15 cellular contexts compared by ENCODE assay signal in genomic region chr2:180943275-180943674, GRCh38. TPM values are rescaled to one million over a fixed set of nuclear protein-coding genes. Genes with fewer than 3 reads are reported as not detected.
DNase-seq lines count a peak whose midpoint lies in the region; ATAC-seq and TF ChIP-seq lines count a peak whose summit lies in the region.
"Had no signal": no experiment of that assay in that cellular context is flagged by ENCODE, and none has a peak within 500 bp of the region (broad histone marks: within the 10 kb centered on the region; RNA-seq: fewer than 3 reads in every experiment).

No MANE protein-coding gene starts in this region.

- H3K4me3 ChIP-seq in neuronal stem cell (ENCODE audit: low read length in 2 of 2) (no peak overlapping the region), spleen (no peak overlapping the region), body of pancreas (no peak overlapping the region)
- H3K4me3 ChIP-seq: BLaER1, GM12878 had no signal

- H3K18ac ChIP-seq in neuronal stem cell (ENCODE audit: low read length) = no peak overlapping the region

- H3K14ac ChIP-seq in neuronal stem cell (ENCODE audit: low read length) = no peak overlapping the region

- H3K36me3 ChIP-seq in neuronal stem cell (replicated peaks in 1 of 2; ENCODE audit: control insufficient read depth in 2 of 2, insufficient read depth in 2 of 2, low read length in 2 of 2) = no peaks in the 10 kb centered on the region
- H3K36me3 ChIP-seq in spleen = no peaks in the 10 kb centered on the region
- no peaks in the 10 kb centered on the region for H3K36me3 ChIP-seq in body of pancreas (replicated peaks in 1 of 2; ENCODE audit: insufficient read depth in 1 of 2, low read depth in 2 of 2)
- H3K36me3 ChIP-seq: BLaER1 had no signal

- peak overlapping the region; percentile 51 for H2AFZ ChIP-seq in neuronal stem cell (ENCODE audit: low read length)

- H2BK5ac ChIP-seq in neuronal stem cell (ENCODE audit: low read length) = no peak overlapping the region

- DNase-seq in NCI-H82 (lab: John Stamatoyannopoulos, UW) = peak; percentile 15
- DNase-seq in NCI-H82 treated with DMSO at 0.1 percent for 48 hours (lab: John Stamatoyannopoulos, UW; ENCODE audit: unreplicated experiment) = no peak
- DNase-seq in DMS53 treated with DMSO at 0.1 percent for 48 hours (lab: John Stamatoyannopoulos, UW; ENCODE audit: unreplicated experiment) = peak; percentile 10
- peak; percentile 11 for DNase-seq in NCI-H69 (lab: John Stamatoyannopoulos, UW)
- DNase-seq in neuronal stem cell (ENCODE audit: low spot score) = no peak
- DNase-seq in spleen = no peak
- no peak for DNase-seq in activated naive CD4-positive, alpha-beta T cell treated with anti-CD3 and anti-CD28 coated beads, Interleukin-2, amount 10 ng/mL, durations not matched to agents 7 days and 5 days
- no peak for DNase-seq in body of pancreas
- DNase-seq: 8988T; CD4-positive, alpha-beta memory T cell; DMS79; H9 had no signal

- no peak for TF ChIP-seq CTCF in spleen (IDR thresholded peaks at IDR 0.05 in 8 of 11, conservative IDR thresholded peaks at IDR 0.05 in 3 of 11)
- no peak for TF ChIP-seq CTCF in body of pancreas (IDR thresholded peaks at IDR 0.05)

- intact Hi-C loops in spleen (cut with DNase I; ENCODE audit: low total_unique reads) (no loop called here), body of pancreas (cut with DNase I) (no loop called here)

- H3K4me1 ChIP-seq in neuronal stem cell (ENCODE audit: control insufficient read depth in 2 of 2, insufficient read depth in 1 of 2, low read depth in 1 of 2, low read length in 2 of 2) (peaks cover 0 to 8% of the 10 kb centered on the region in 2 donors), spleen (no peaks in the 10 kb centered on the region), body of pancreas (no peaks in the 10 kb centered on the region)
- H3K4me1 ChIP-seq: BLaER1 had no signal

- CTCF ChIA-PET in activated naive CD4-positive, alpha-beta T cell treated with anti-CD3 and anti-CD28 coated beads, Interleukin-2, amount 10 ng/mL, durations not matched to agents 7 days and 5 days (lab: Charles Lee) = interaction anchor here (0.9 kb wide), 1 partner anchor 115 kb away, joined by 3 read pairs; no protein-coding TSS in a partner anchor

- no peak overlapping the region for H2BK12ac ChIP-seq in neuronal stem cell (ENCODE audit: low read length)

- no peak overlapping the region for H3K27ac Mint-ChIP-seq in activated naive CD4-positive, alpha-beta T cell treated with anti-CD3 and anti-CD28 coated beads, Interleukin-2, amount 10 ng/mL, durations not matched to agents 7 days and 5 days
- H3K27ac Mint-ChIP-seq: CD14-positive monocyte; CD4-positive, alpha-beta memory T cell; H9 had no signal

- no peaks in the 10 kb centered on the region for H3K9me3 Mint-ChIP-seq in activated naive CD4-positive, alpha-beta T cell treated with anti-CD3 and anti-CD28 coated beads, Interleukin-2, amount 10 ng/mL, durations not matched to agents 7 days and 5 days
- H3K9me3 Mint-ChIP-seq: H9 had no signal

- H3K9me3 ChIP-seq in neuronal stem cell (replicated peaks in 1 of 2; ENCODE audit: control insufficient read depth in 2 of 2, insufficient read depth in 1 of 2, low read depth in 1 of 2, low read length in 2 of 2) (no peaks in the 10 kb centered on the region), spleen (no peaks in the 10 kb centered on the region), body of pancreas (no peaks in the 10 kb centered on the region)

- no peak overlapping the region for H4K8ac ChIP-seq in neuronal stem cell (ENCODE audit: low read depth, low read length)

- H2AK5ac ChIP-seq in neuronal stem cell (ENCODE audit: low read depth, low read length) = no peak overlapping the region

- peaks cover 4% of the 10 kb centered on the region for H3K27me3 Mint-ChIP-seq in activated naive CD4-positive, alpha-beta T cell treated with anti-CD3 and anti-CD28 coated beads, Interleukin-2, amount 10 ng/mL, durations not matched to agents 7 days and 5 days

- H3K27me3 ChIP-seq in neuronal stem cell (ENCODE audit: control insufficient read depth in 3 of 3, insufficient read depth in 3 of 3, low read depth in 1 of 3, low read length in 3 of 3) (no peaks in the 10 kb centered on the region), spleen (replicated peaks in 1 of 7) (no peaks in the 10 kb centered on the region), body of pancreas (no peaks in the 10 kb centered on the region)
- H3K27me3 ChIP-seq: BLaER1 had no signal

- H3K4ac ChIP-seq in neuronal stem cell (ENCODE audit: low read length) = no peak overlapping the region

- no peak for ATAC-seq in body of pancreas
- ATAC-seq: GM12878 had no signal

- no peaks in the 10 kb centered on the region for H3K36me3 Mint-ChIP-seq in activated naive CD4-positive, alpha-beta T cell treated with anti-CD3 and anti-CD28 coated beads, Interleukin-2, amount 10 ng/mL, durations not matched to agents 7 days and 5 days
- H3K36me3 Mint-ChIP-seq: CD14-positive monocyte; CD4-positive, alpha-beta memory T cell had no signal

- H3K4me1 Mint-ChIP-seq in activated naive CD4-positive, alpha-beta T cell treated with anti-CD3 and anti-CD28 coated beads, Interleukin-2, amount 10 ng/mL, durations not matched to agents 7 days and 5 days = no peaks in the 10 kb centered on the region
- H3K4me1 Mint-ChIP-seq: CD14-positive monocyte had no signal

- H3K27ac ChIP-seq in neuronal stem cell (replicated peaks; ENCODE audit: low read length) (no peak overlapping the region), spleen (no peak overlapping the region), body of pancreas (no peak overlapping the region)
- H3K27ac ChIP-seq: BLaER1 had no signal

- no CpG with 5 or more reads among the region's 1 CpG for WGBS in neuronal stem cell (ENCODE audit: extremely low coverage in 2 of 2, insufficient read length in 2 of 2, insufficient replicate concordance in 1 of 2), 2 donors
- WGBS in spleen, 5 donors = 78 to 87% (median 85%) methylated on average over 1 of the region's 1 CpG
- WGBS in body of pancreas, 2 donors = 70 to 85% methylated on average over 1 of the region's 1 CpG

- H2BK120ac ChIP-seq in neuronal stem cell (ENCODE audit: low read depth, low read length) = no peak overlapping the region

- no peaks in the 10 kb centered on the region for H3K79me1 ChIP-seq in neuronal stem cell (ENCODE audit: low read depth, low read length)

- no peak overlapping the region for H3K9ac ChIP-seq in neuronal stem cell (ENCODE audit: low read depth, low read length, poor library complexity)
- H3K9ac ChIP-seq: BLaER1 had no signal

- no peak overlapping the region for H4K91ac ChIP-seq in neuronal stem cell (ENCODE audit: low read depth, low read length, poor library complexity)

- no peak overlapping the region for H3K23ac ChIP-seq in neuronal stem cell (ENCODE audit: low read depth, low read length, poor library complexity)

- H2BK15ac ChIP-seq in neuronal stem cell (ENCODE audit: low read length) = no peak overlapping the region

- H3K4me3 Mint-ChIP-seq in activated naive CD4-positive, alpha-beta T cell treated with anti-CD3 and anti-CD28 coated beads, Interleukin-2, amount 10 ng/mL, durations not matched to agents 7 days and 5 days = no peak overlapping the region
- H3K4me3 Mint-ChIP-seq: CD14-positive monocyte; CD4-positive, alpha-beta memory T cell; H9 had no signal

- TF ChIP-seq POLR2A in spleen (IDR thresholded peaks at IDR 0.05) = no peak
- TF ChIP-seq POLR2A in body of pancreas (IDR thresholded peaks at IDR 0.05) = no peak

- no peak overlapping the region for H3K4me2 ChIP-seq in neuronal stem cell (ENCODE audit: insufficient read depth, low read length, poor library complexity, severe bottlenecking)
- H3K4me2 ChIP-seq: BLaER1 had no signal

RNA-seq across cellular contexts. Expression of gene UBE2E3, which starts 37.1 kb away (rescaled TPM):
- polyA plus RNA-seq in neuronal stem cell (2013, experiment 1 of 2) = 212 TPM
- 204 TPM for polyA plus RNA-seq in neuronal stem cell (2013, experiment 2 of 2)
- 10 to 100 TPM; 29.9 to 66.5 (median 49.9) TPM for total RNA-seq in spleen
- polyA plus RNA-seq in spleen = 10 to 100 TPM; 36.5 to 49.5 (median 46.7) TPM
- 10 to 100 TPM; 30.3 to 38.7 TPM for total RNA-seq in body of pancreas

Comparison
In these comparisons a context has a peak if more than half of its experiments do, and no peak if none do; other contexts are left out.
1. DNase-seq: peak in NCI-H82 (single experiment), DMS53 treated with DMSO at 0.1 percent for 48 hours (single experiment) and NCI-H69 (single experiment); none in NCI-H82 treated with DMSO at 0.1 percent for 48 hours (single experiment), neuronal stem cell (single experiment), spleen (single experiment), activated naive CD4-positive, alpha-beta T cell treated with anti-CD3 and anti-CD28 coated beads, Interleukin-2, amount 10 ng/mL, durations not matched to agents 7 days and 5 days (single experiment) and body of pancreas (0 of 4).